23 cellular contexts compared by ENCODE assay signal in the genomic region with DNA sequence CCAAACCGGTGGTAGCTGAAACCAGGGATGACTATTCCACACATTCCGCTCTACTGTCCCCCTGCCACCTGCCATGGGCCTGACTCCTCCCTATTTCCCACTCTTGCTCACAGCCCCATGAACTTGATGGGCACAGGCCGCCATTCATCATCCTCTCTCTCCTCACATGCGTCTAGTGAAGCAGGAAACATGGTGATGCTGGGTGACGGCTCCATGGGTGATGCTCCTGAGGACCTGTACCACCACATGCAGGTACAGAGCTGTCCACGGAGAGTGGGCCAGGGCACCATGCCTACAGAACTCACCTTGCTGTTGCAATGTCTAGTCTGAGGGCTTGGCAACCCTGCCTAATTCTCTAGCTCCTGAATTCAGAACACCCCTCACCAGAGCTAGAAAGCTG.
"Had no signal": no experiment of that assay in that cellular context is flagged by ENCODE, and none has a peak within 500 bp of the region (broad histone marks: within the 10 kb centered on the region; RNA-seq: fewer than 3 reads in every experiment).

No MANE protein-coding gene starts in this region.

- H3K4me3 Mint-ChIP-seq: IgD-negative memory B cell had no signal

- H3K4me3 ChIP-seq: K562, SJSA1, SK-N-MC had no signal

- H3K27ac ChIP-seq: KMS-11, RWPE1, SJSA1, SK-N-MC had no signal

- H3K27ac Mint-ChIP-seq: IgD-negative memory B cell had no signal

- H3K4me1 Mint-ChIP-seq: IgD-negative memory B cell had no signal

- H3K27me3 ChIP-seq: SJSA1 had no signal

- H3K9me3 ChIP-seq: SJSA1 had no signal

- H3K9me3 Mint-ChIP-seq: IgD-negative memory B cell had no signal

- H3K4me1 ChIP-seq: SJSA1 had no signal

- ATAC-seq: HepG2, K562, Panc1, PC-3 had no signal

- DNase-seq: Kasumi-1, MM.1S, NCI-H1092 treated with DMSO at 0.1 percent for 48 hours, NCI-H1436, NCI-H187, NCI-H2029, NCI-H2081 treated with DMSO at 0.1 percent for 48 hours, NCI-H2171, NCI-H2227 treated with DMSO at 0.1 percent for 48 hours, NCI-H510A, NCI-H524 treated with DMSO at 0.1 percent for 48 hours, NCI-H69, NCI-H774, PC-3, SIG-M5 had no signal
